18 cellular contexts compared by ENCODE assay signal in the genomic region with DNA sequence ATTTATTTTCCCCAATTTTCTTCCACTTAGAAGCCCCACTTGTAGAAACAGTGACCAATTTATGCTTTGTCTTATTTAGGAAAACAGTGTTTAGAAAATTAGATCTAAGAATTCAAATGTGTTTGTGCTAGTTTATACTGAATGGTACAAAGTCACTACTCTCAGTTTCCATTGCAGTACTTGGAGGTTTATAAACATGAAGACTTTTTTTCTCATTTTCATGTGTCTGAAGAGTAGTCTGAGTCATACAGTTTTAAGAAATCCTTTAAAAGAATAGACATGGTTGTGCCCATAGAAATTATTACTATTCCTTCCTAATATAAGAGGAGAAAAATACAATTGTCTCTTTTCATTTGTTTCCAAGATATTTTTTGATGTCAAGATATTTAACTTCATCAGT.
A peak's percentile ranks its signal among the peaks of the same experiment; 100 is the strongest.
DNase-seq lines count a peak whose midpoint lies in the region; ATAC-seq and TF ChIP-seq lines count a peak whose summit lies in the region.
"Had no signal": no experiment of that assay in that cellular context is flagged by ENCODE, and none has a peak within 500 bp of the region (broad histone marks: within the 10 kb centered on the region; RNA-seq: fewer than 3 reads in every experiment).

No MANE protein-coding gene starts in this region.

- peak; percentile 87 for ATAC-seq in GM18867 (IDR thresholded peaks at IDR 0.05; ENCODE audit: unreplicated experiment)
- ATAC-seq in GM21423 (IDR thresholded peaks at IDR 0.05; ENCODE audit: unreplicated experiment), result peak; percentile 58
- ATAC-seq in HG03159 (IDR thresholded peaks at IDR 0.05; ENCODE audit: unreplicated experiment), result peak; percentile 65
- ATAC-seq: GM23338, HepG2, Right ventricle myocardium inferior, T-helper 17 cell had no signal

- H3K27ac Mint-ChIP-seq in immature natural killer cell, result no peak overlapping the region
- H3K27ac Mint-ChIP-seq: CD8-positive, alpha-beta memory T cell; GM23338; T-helper 17 cell had no signal

- no peaks in the 10 kb centered on the region for H3K4me1 Mint-ChIP-seq in immature natural killer cell
- H3K4me1 Mint-ChIP-seq: CD8-positive, alpha-beta memory T cell; GM23338; T-helper 17 cell had no signal

- no peaks in the 10 kb centered on the region for H3K36me3 Mint-ChIP-seq in immature natural killer cell
- H3K36me3 Mint-ChIP-seq: CD8-positive, alpha-beta memory T cell had no signal

- no peaks in the 10 kb centered on the region for H3K36me3 ChIP-seq in WERI-Rb-1
- H3K36me3 ChIP-seq: MG63 had no signal

- peaks cover 0 to 2% (median 0%) of the 10 kb centered on the region in 3 donors for H3K27me3 Mint-ChIP-seq in immature natural killer cell (ENCODE audit: low read depth in 3 of 3)
- H3K27me3 Mint-ChIP-seq: CD8-positive, alpha-beta memory T cell; T-helper 17 cell had no signal

- no peak overlapping the region for H3K27ac ChIP-seq in WERI-Rb-1
- H3K27ac ChIP-seq: KMS-11 had no signal

- no peak for DNase-seq in DMS53 (lab: John Stamatoyannopoulos, UW)
- no peak for DNase-seq in CD1c-positive myeloid dendritic cell (ENCODE audit: extremely low spot score)
- DNase-seq in WERI-Rb-1, result no peak
- no peak for DNase-seq in immature natural killer cell
- DNase-seq: CD8-positive, alpha-beta memory T cell; MG63; NCI-H1105; NCI-H187; NCI-H446; NCI-H748 treated with DMSO at 0.1 percent for 48 hours; T-helper 17 cell had no signal

- no peak for TF ChIP-seq CTCF in WERI-Rb-1 (IDR thresholded peaks at IDR 0.05; ENCODE audit: low read depth, low read length)

- H3K9me3 ChIP-seq in WERI-Rb-1 (ENCODE audit: severe bottlenecking), result no peaks in the 10 kb centered on the region
- H3K9me3 ChIP-seq: MG63 had no signal

- H3K4me3 ChIP-seq in WERI-Rb-1 (ENCODE audit: low read depth, low read length), result no peak overlapping the region
- H3K4me3 ChIP-seq: GM23338, MG63 had no signal

- H3K4me3 Mint-ChIP-seq in immature natural killer cell, result no peak overlapping the region
- H3K4me3 Mint-ChIP-seq: CD8-positive, alpha-beta memory T cell; GM23338; T-helper 17 cell had no signal

- H3K9me3 Mint-ChIP-seq in immature natural killer cell, result peaks cover 14 to 55% (median 38%) of the 10 kb centered on the region in 6 donors

- H3K27me3 ChIP-seq in WERI-Rb-1 (ENCODE audit: insufficient read depth, low read depth, severe bottlenecking), result no peaks in the 10 kb centered on the region
- H3K27me3 ChIP-seq: MG63 had no signal
